Comparison of ENCODE assay signal across 22 cellular contexts in genomic region chr11:64632237-64632636, GRCh38. TPM values are rescaled to one million over a fixed set of nuclear protein-coding genes. Genes with fewer than 3 reads are reported as not detected.
DNase-seq lines count a peak whose midpoint lies in the region; ATAC-seq and TF ChIP-seq lines count a peak whose summit lies in the region.
"Had no signal": no experiment of that assay in that cellular context is flagged by ENCODE, and none has a peak within 500 bp of the region (broad histone marks: within the 10 kb centered on the region; RNA-seq: fewer than 3 reads in every experiment).

No MANE protein-coding gene starts in this region.

- H3K4me1 ChIP-seq in BLaER1 treated with 17β-estradiol and CSF1 and Interleukin-3, amounts not matched to agents 10 nM and 100 nM: peaks cover 36 to 95% (median 74%) of the 10 kb centered on the region in 10 experiments

- no peak overlapping the region for H3K4me3 ChIP-seq in BLaER1 treated with 17β-estradiol and CSF1 and Interleukin-3, amounts not matched to agents 10 nM and 100 nM
- peak overlapping the region in 3 of 59 donors; percentile 1 to 12 (median 3) for H3K4me3 ChIP-seq in dorsolateral prefrontal cortex
- H3K4me3 ChIP-seq: GM12878, GM23248 had no signal

- intact Hi-C loops in dorsolateral prefrontal cortex (cut with DNase I): loop anchor here in 1 of 2 donors (10.0 kb wide), 1 partner anchor 267 kb away; no protein-coding TSS in a partner anchor

- DNase-seq in dorsolateral prefrontal cortex (no peak), putamen (ENCODE audit: low spot score) (peak; percentile 66), NCI-H2081 treated with DMSO at 0.1 percent for 48 hours (lab: John Stamatoyannopoulos, UW) (no peak)
- DNase-seq in activated CD4-positive, alpha-beta memory T cell treated with anti-CD3 and anti-CD28 coated beads, Interleukin-2, amount 10 ng/mL, durations not matched to agents 7 days and 5 days: no peak
- DNase-seq: CD4-positive, alpha-beta T cell; CD8-positive, alpha-beta memory T cell; DMS 273 treated with DMSO at 0.1 percent for 48 hours; DMS79; EL; GDM1; GM23248; H7; HCEC 1CT had no signal

- peaks cover 0 to 5% (median 0%) of the 10 kb centered on the region in 11 experiments; a peak in 7 of 22 replicates for H3K27me3 ChIP-seq in BLaER1 treated with 17β-estradiol and CSF1 and Interleukin-3, amounts not matched to agents 10 nM and 100 nM
- H3K27me3 ChIP-seq in dorsolateral prefrontal cortex: no peaks in the 10 kb centered on the region

- ATAC-seq in stimulated activated memory B cell treated with anti-CD40 and anti-IgM and Interleukin-4, amounts not matched to agents 10 μg/mL and 1 μg/mL and 100 μg/mL, for 72 hours: no peak

- peak overlapping the region in 3 of 5 experiments; percentile 59 to 89 (median 62) for H3K27ac Mint-ChIP-seq in brain
- H3K27ac Mint-ChIP-seq in stimulated activated memory B cell treated with anti-CD40 and anti-IgM and Interleukin-4, amounts not matched to agents 10 μg/mL and 1 μg/mL and 100 μg/mL, for 72 hours: no peak overlapping the region
- no peak overlapping the region for H3K27ac Mint-ChIP-seq in activated CD4-positive, alpha-beta memory T cell treated with anti-CD3 and anti-CD28 coated beads, Interleukin-2, amount 10 ng/mL, durations not matched to agents 7 days and 5 days
- H3K27ac Mint-ChIP-seq: CD14-positive monocyte; CD4-positive, alpha-beta T cell had no signal

- CTCF ChIA-PET in activated CD4-positive, alpha-beta memory T cell treated with anti-CD3 and anti-CD28 coated beads, Interleukin-2, amount 10 ng/mL, durations not matched to agents 7 days and 5 days (lab: Charles Lee): no interaction called here

- H3K27ac ChIP-seq in BLaER1 treated with 17β-estradiol and CSF1 and Interleukin-3, amounts not matched to agents 10 nM and 100 nM: no peak overlapping the region
- peak overlapping the region in 30 of 59 donors; percentile 3 to 79 (median 42) for H3K27ac ChIP-seq in dorsolateral prefrontal cortex
- H3K27ac ChIP-seq: GM23248 had no signal

- H3K9ac ChIP-seq in BLaER1 treated with 17β-estradiol and CSF1 and Interleukin-3, amounts not matched to agents 10 nM and 100 nM: peak overlapping the region in 2 of 11 experiments; percentile 0 to 25; a peak in 2 of 22 replicates
- H3K9ac ChIP-seq: GM23248 had no signal

- POLR2A ChIA-PET in activated CD4-positive, alpha-beta memory T cell treated with anti-CD3 and anti-CD28 coated beads, Interleukin-2, amount 10 ng/mL, durations not matched to agents 7 days and 5 days (lab: Charles Lee): no interaction called here

- H3K4me2 ChIP-seq in BLaER1 treated with 17β-estradiol and CSF1 and Interleukin-3, amounts not matched to agents 10 nM and 100 nM: peak overlapping the region; percentile 45 to 98 (median 90)

- H3K27me3 Mint-ChIP-seq in brain: peaks cover 4% of the 10 kb centered on the region
- H3K27me3 Mint-ChIP-seq in stimulated activated memory B cell treated with anti-CD40 and anti-IgM and Interleukin-4, amounts not matched to agents 10 μg/mL and 1 μg/mL and 100 μg/mL, for 72 hours: peaks cover 33% of the 10 kb centered on the region
- no peaks in the 10 kb centered on the region for H3K27me3 Mint-ChIP-seq in activated CD4-positive, alpha-beta memory T cell treated with anti-CD3 and anti-CD28 coated beads, Interleukin-2, amount 10 ng/mL, durations not matched to agents 7 days and 5 days

- TF ChIP-seq CTCF in brain (conservative IDR thresholded peaks at IDR 0.05): no peak
- no peak for TF ChIP-seq CTCF in dorsolateral prefrontal cortex (IDR thresholded peaks at IDR 0.05 in 54 of 56, conservative IDR thresholded peaks at IDR 0.05 in 2 of 56; ENCODE audit: low read depth in 1 of 56, partially characterized antibody in 56 of 56)

- H3K9me3 Mint-ChIP-seq in brain: peaks cover 0 to 2% (median 0%) of the 10 kb centered on the region in 5 experiments
- no peaks in the 10 kb centered on the region for H3K9me3 Mint-ChIP-seq in stimulated activated memory B cell treated with anti-CD40 and anti-IgM and Interleukin-4, amounts not matched to agents 10 μg/mL and 1 μg/mL and 100 μg/mL, for 72 hours
- no peaks in the 10 kb centered on the region for H3K9me3 Mint-ChIP-seq in activated CD4-positive, alpha-beta memory T cell treated with anti-CD3 and anti-CD28 coated beads, Interleukin-2, amount 10 ng/mL, durations not matched to agents 7 days and 5 days
- H3K9me3 Mint-ChIP-seq: CD4-positive, alpha-beta T cell; CD8-positive, alpha-beta memory T cell had no signal

- H4K20me1 ChIP-seq in BLaER1 treated with 17β-estradiol and CSF1 and Interleukin-3, amounts not matched to agents 10 nM and 100 nM: peaks cover 0 to 28% (median 0%) of the 10 kb centered on the region in 11 experiments; a peak in 2 of 22 replicates

- H3K36me3 ChIP-seq in BLaER1 treated with 17β-estradiol and CSF1 and Interleukin-3, amounts not matched to agents 10 nM and 100 nM: no peaks in the 10 kb centered on the region

- H3K9me3 ChIP-seq in BLaER1 treated with 17β-estradiol and CSF1 and Interleukin-3, amounts not matched to agents 10 nM and 100 nM (replicated peaks in 1 of 11): no peaks in the 10 kb centered on the region

- H3K4me3 Mint-ChIP-seq in brain: no peak overlapping the region
- H3K4me3 Mint-ChIP-seq in stimulated activated memory B cell treated with anti-CD40 and anti-IgM and Interleukin-4, amounts not matched to agents 10 μg/mL and 1 μg/mL and 100 μg/mL, for 72 hours: no peak overlapping the region
- no peak overlapping the region for H3K4me3 Mint-ChIP-seq in activated CD4-positive, alpha-beta memory T cell treated with anti-CD3 and anti-CD28 coated beads, Interleukin-2, amount 10 ng/mL, durations not matched to agents 7 days and 5 days
- H3K4me3 Mint-ChIP-seq: CD14-positive monocyte; CD4-positive, alpha-beta T cell; CD8-positive, alpha-beta memory T cell had no signal

- peaks cover 52% of the 10 kb centered on the region for H3K4me1 Mint-ChIP-seq in brain
- H3K4me1 Mint-ChIP-seq in stimulated activated memory B cell treated with anti-CD40 and anti-IgM and Interleukin-4, amounts not matched to agents 10 μg/mL and 1 μg/mL and 100 μg/mL, for 72 hours: peaks cover 15% of the 10 kb centered on the region
- H3K4me1 Mint-ChIP-seq in activated CD4-positive, alpha-beta memory T cell treated with anti-CD3 and anti-CD28 coated beads, Interleukin-2, amount 10 ng/mL, durations not matched to agents 7 days and 5 days: peaks cover 9% of the 10 kb centered on the region

- peaks cover 60% of the 10 kb centered on the region for H3K36me3 Mint-ChIP-seq in brain
- H3K36me3 Mint-ChIP-seq in stimulated activated memory B cell treated with anti-CD40 and anti-IgM and Interleukin-4, amounts not matched to agents 10 μg/mL and 1 μg/mL and 100 μg/mL, for 72 hours: no peaks in the 10 kb centered on the region
- H3K36me3 Mint-ChIP-seq in activated CD4-positive, alpha-beta memory T cell treated with anti-CD3 and anti-CD28 coated beads, Interleukin-2, amount 10 ng/mL, durations not matched to agents 7 days and 5 days (ENCODE audit: low read depth): no peaks in the 10 kb centered on the region
- H3K36me3 Mint-ChIP-seq: CD14-positive monocyte; CD8-positive, alpha-beta memory T cell had no signal

RNA-seq across cellular contexts. Expression of gene SLC22A12, which starts 41.2 kb away (rescaled TPM):
- polyA plus RNA-seq in brain (ENCODE audit: insufficient read depth, low read depth, low replicate concordance): not detected
- not detected for total RNA-seq in dorsolateral prefrontal cortex
- not detected for total RNA-seq in activated CD4-positive, alpha-beta memory T cell treated with anti-CD3 and anti-CD28 coated beads, Interleukin-2, amount 10 ng/mL, durations not matched to agents 7 days and 5 days
- total RNA-seq: A172; A673; CD4-positive, alpha-beta T cell; CD8-positive, alpha-beta memory T cell; GM12878; GM23248; H1; H7 had no signal
- polyA plus RNA-seq: BJ; CD14-positive monocyte; CD8-positive, alpha-beta memory T cell; GM12878; GM23248; H1 had no signal

Comparison
In these comparisons a context has a peak if more than half of its experiments do, and no peak if none do; other contexts are left out.
1. H3K27ac ChIP-seq: peak in dorsolateral prefrontal cortex (30 of 59); none in BLaER1 treated with 17β-estradiol and CSF1 and Interleukin-3, amounts not matched to agents 10 nM and 100 nM (0 of 11).
2. H3K27ac Mint-ChIP-seq: peak in brain (3 of 5); none in stimulated activated memory B cell treated with anti-CD40 and anti-IgM and Interleukin-4, amounts not matched to agents 10 μg/mL and 1 μg/mL and 100 μg/mL, for 72 hours (single experiment) and activated CD4-positive, alpha-beta memory T cell treated with anti-CD3 and anti-CD28 coated beads, Interleukin-2, amount 10 ng/mL, durations not matched to agents 7 days and 5 days (single experiment).